ENCODE assay signal across 8 cellular contexts in genomic region chr9:120875954-120876841, GRCh38. TPM values are rescaled to one million over a fixed set of nuclear protein-coding genes. Genes with fewer than 3 reads are reported as not detected.
DNase-seq lines count a peak whose midpoint lies in the region; TF ChIP-seq lines count a peak whose summit lies in the region.

No MANE protein-coding gene starts in this region.

- WGBS in H9 (ENCODE audit: extremely low coverage, insufficient read length, low lambda C conversion rate), result no CpG with 5 or more reads among the region's 65 CpGs
- 4% methylated on average over 55 to 65 of the region's 65 CpGs for WGBS in ovary, 3 donors
- WGBS in thyroid gland, 2 donors, result 2 to 3% methylated on average over 38 to 40 of the region's 65 CpGs

- no peaks in the 10 kb centered on the region for H3K9me3 ChIP-seq in H9 (ENCODE audit: control insufficient read depth, low read depth, low read length)
- no peaks in the 10 kb centered on the region for H3K9me3 ChIP-seq in ovary
- H3K9me3 ChIP-seq in thyroid gland, result no peaks in the 10 kb centered on the region

- no peak overlapping the region for H3K23ac ChIP-seq in H9 (ENCODE audit: insufficient read length, low read depth, low read length)

- no peak overlapping the region for H4K5ac ChIP-seq in H9 (ENCODE audit: insufficient read length, low read depth, low read length)

- intact Hi-C loops in head of caudate nucleus (cut with DNase I), result loop anchor here (5.0 kb wide), 1 partner anchor 61 kb away; no protein-coding TSS in a partner anchor
- intact Hi-C loops in ovary (cut with DNase I), result loop anchor here in 3 of 4 donors (5.0 to 10.0 kb wide), 4 partner anchors 46 to 189 kb away; no protein-coding TSS in a partner anchor
- intact Hi-C loops in thyroid gland (cut with DNase I), result loop anchor here (5.0 kb wide), 1 partner anchor 61 kb away; no protein-coding TSS in a partner anchor

- H4K91ac ChIP-seq in H9 (ENCODE audit: insufficient read length, low read depth, low read length), result no peak overlapping the region

- H3K23me2 ChIP-seq in H9 (ENCODE audit: insufficient read length, low read depth, low read length, poor library complexity, severe bottlenecking), result peaks cover 5% of the 10 kb centered on the region

- H3K27me3 ChIP-seq in H9 (ENCODE audit: insufficient read depth, low read length) (peaks cover 2% of the 10 kb centered on the region; the same call in 1 of the 2 replicates), ovary (no peaks in the 10 kb centered on the region), thyroid gland (no peaks in the 10 kb centered on the region)

- no peak overlapping the region for H2BK12ac ChIP-seq in H9 (ENCODE audit: insufficient read length, low read depth, low read length)

- no peak overlapping the region for H3K4ac ChIP-seq in H9 (ENCODE audit: low read depth, low read length)

- H3T11ph ChIP-seq in H9 (ENCODE audit: low read length), result no peak overlapping the region

- no peak overlapping the region for H4K8ac ChIP-seq in H9 (replicated peaks; ENCODE audit: insufficient read length, low read depth, low read length)

- no peaks in the 10 kb centered on the region; a peak in 1 of 5 replicates for H3K9me3 Mint-ChIP-seq in H9
- no peaks in the 10 kb centered on the region for H3K9me3 Mint-ChIP-seq in activated naive CD4-positive, alpha-beta T cell treated with anti-CD3 and anti-CD28 coated beads, Interleukin-2, amount 50 U/mL, for 24 hours

- TF ChIP-seq POLR2A in ovary (IDR thresholded peaks at IDR 0.05) (peak; percentile 33), thyroid gland (IDR thresholded peaks at IDR 0.05) (no peak)

- H3K9ac ChIP-seq in H9 (ENCODE audit: extremely low read depth, insufficient read length, low read length), result peak overlapping the region; percentile 4

- no peak overlapping the region for H2AFZ ChIP-seq in H9 (ENCODE audit: low read length)

- peaks cover 1 to 32% (median 20%) of the 10 kb centered on the region in 3 experiments; a peak in 6 of 7 replicates for H3K36me3 Mint-ChIP-seq in H9 (ENCODE audit: insufficient read depth in 1 of 3, low read depth in 3 of 3)
- peaks cover 17% of the 10 kb centered on the region for H3K36me3 Mint-ChIP-seq in activated naive CD4-positive, alpha-beta T cell treated with anti-CD3 and anti-CD28 coated beads, Interleukin-2, amount 50 U/mL, for 24 hours

- H4K20me1 ChIP-seq in H9 (ENCODE audit: control insufficient read depth, insufficient read depth, insufficient read length), result no peaks in the 10 kb centered on the region

- H3K27ac Mint-ChIP-seq in H9, result peak overlapping the region in 2 of 3 experiments; percentile 46 to 77; a peak in 4 of 7 replicates
- peak overlapping the region; percentile 82 for H3K27ac Mint-ChIP-seq in activated naive CD4-positive, alpha-beta T cell treated with anti-CD3 and anti-CD28 coated beads, Interleukin-2, amount 50 U/mL, for 24 hours

- no peak overlapping the region for H2BK5ac ChIP-seq in H9 (ENCODE audit: insufficient read length, low read length)

- peak overlapping the region; percentile 55 for H3K14ac ChIP-seq in H9 (ENCODE audit: insufficient read depth, low read length)

- H3K27ac ChIP-seq in H9 (ENCODE audit: insufficient read length, low read depth, low read length) (no peak overlapping the region), ovary (peak overlapping the region; percentile 97 to 99), thyroid gland (peak overlapping the region; percentile 87 to 92 (median 88))

- TF ChIP-seq EP300 in ovary (IDR thresholded peaks at IDR 0.05), result no peak

- H2BK20ac ChIP-seq in H9 (ENCODE audit: low read depth, low read length, poor library complexity, severe bottlenecking), result no peak overlapping the region

- H3K36me3 ChIP-seq in ovary (no peaks in the 10 kb centered on the region), thyroid gland (no peaks in the 10 kb centered on the region)

- H3K4me1 Mint-ChIP-seq in H9, result peaks cover 60 to 61% of the 10 kb centered on the region in 2 experiments
- H3K4me1 Mint-ChIP-seq in activated naive CD4-positive, alpha-beta T cell treated with anti-CD3 and anti-CD28 coated beads, Interleukin-2, amount 50 U/mL, for 24 hours, result peaks cover 77% of the 10 kb centered on the region

- H3K18ac ChIP-seq in H9 (ENCODE audit: insufficient read length, low read depth, low read length), result peak overlapping the region; percentile 70

- H2BK120ac ChIP-seq in H9 (ENCODE audit: low read depth, low read length, poor library complexity, severe bottlenecking), result no peak overlapping the region

- H3K4me2 ChIP-seq in H9 (ENCODE audit: insufficient read depth, insufficient read length, low read length), result peak overlapping the region; percentile 67

- DNase-seq in GF-D8 (lab: John Stamatoyannopoulos, UW) (peak; percentile 85), H9 (peak; percentile 83), M059J (ENCODE audit: low read depth) (peak; percentile 97), SK-N-DZ (ENCODE audit: low spot score) (peak; percentile 82), head of caudate nucleus (peak; percentile 74 to 96 (median 86)), ovary (peak; percentile 85 to 90 (median 88)), thyroid gland (peak; percentile 57 to 60)

- H3K56ac ChIP-seq in H9 (ENCODE audit: insufficient read length, low read depth, low read length), result no peak overlapping the region

- peak overlapping the region; percentile 76 to 79 for H3K4me3 Mint-ChIP-seq in H9
- H3K4me3 Mint-ChIP-seq in activated naive CD4-positive, alpha-beta T cell treated with anti-CD3 and anti-CD28 coated beads, Interleukin-2, amount 50 U/mL, for 24 hours, result peak overlapping the region; percentile 82

- H2AK5ac ChIP-seq in H9 (ENCODE audit: insufficient read length, low read length), result no peak overlapping the region

- H3K79me2 ChIP-seq in H9 (ENCODE audit: insufficient read depth, low read length), result no peaks in the 10 kb centered on the region

- H3K4me3 ChIP-seq in ovary (peak overlapping the region; percentile 52), thyroid gland (replicated peaks in 1 of 3) (peak overlapping the region; percentile 44 to 76 (median 59))

- peaks cover 8% of the 10 kb centered on the region for H3K27me3 Mint-ChIP-seq in H9 (ENCODE audit: low read depth)
- no peaks in the 10 kb centered on the region for H3K27me3 Mint-ChIP-seq in activated naive CD4-positive, alpha-beta T cell treated with anti-CD3 and anti-CD28 coated beads, Interleukin-2, amount 50 U/mL, for 24 hours

- H2BK15ac ChIP-seq in H9 (ENCODE audit: low read depth, low read length), result no peak overlapping the region

- H3K4me1 ChIP-seq in H9 (ENCODE audit: insufficient read depth, low read length) (peaks cover 10% of the 10 kb centered on the region), ovary (ENCODE audit: insufficient read depth) (no peaks in the 10 kb centered on the region), thyroid gland (peaks cover 5 to 6% of the 10 kb centered on the region in 2 donors)

- no peaks in the 10 kb centered on the region for H3K79me1 ChIP-seq in H9 (ENCODE audit: insufficient read depth, low read depth, low read length, poor library complexity, severe bottlenecking)

- TF ChIP-seq CTCF in H9 (conservative IDR thresholded peaks at IDR 0.05), result peak; percentile 28; the same call in 1 of the 3 replicates
- TF ChIP-seq CTCF in ovary (IDR thresholded peaks at IDR 0.05), result peak in 2 of 3 donors; percentile 7 to 14
- TF ChIP-seq CTCF in thyroid gland (IDR thresholded peaks at IDR 0.05), result no peak

RNA-seq across cellular contexts. Expression of gene PHF19, which starts 0.8 kb away (rescaled TPM):
- total RNA-seq in H9 (2021), result 66.7 and 66.8 TPM in 2 replicates
- total RNA-seq in M059J (2014; rRNA removed; shearing (Covaris generic)), result 41.5 and 62.8 TPM in 2 replicates
- 26.9 and 29.8 TPM in 2 replicates for polyA plus RNA-seq in SK-N-DZ (2014; cell fraction: cytosol; rRNA removed)
- polyA plus RNA-seq in SK-N-DZ (2014; cell fraction: nucleus; rRNA removed), result 66.0 and 92.0 TPM in 2 replicates
- total RNA-seq in ovary, result 10 to 100 TPM; 16.8 to 56.0 (median 42.8) TPM
- polyA plus RNA-seq in ovary, result 10 to 100 TPM; 24.1 to 26.6 TPM
- 10 to 100 TPM; 10.8 to 24.1 (median 13.1) TPM for total RNA-seq in thyroid gland

RNA-seq across cellular contexts. Expression of gene PSMD5, which starts 33.5 kb away (rescaled TPM):
- 64.9 and 68.9 TPM in 2 replicates for total RNA-seq in H9 (2021)
- 58.3 and 61.6 TPM in 2 replicates for total RNA-seq in M059J (2014; rRNA removed; shearing (Covaris generic))
- 9.0 and 10.6 TPM in 2 replicates for polyA plus RNA-seq in SK-N-DZ (2014; cell fraction: cytosol; rRNA removed)
- 6.4 and 7.2 TPM in 2 replicates for polyA plus RNA-seq in SK-N-DZ (2014; cell fraction: nucleus; rRNA removed)
- total RNA-seq in ovary, result 10 to 100 TPM; 22.4 to 49.2 (median 39.5) TPM
- polyA plus RNA-seq in ovary, result 10 to 100 TPM; 13.4 to 36.9 TPM
- 10 to 100 TPM; 34.8 to 38.6 (median 36.5) TPM for total RNA-seq in thyroid gland

RNA-seq across cellular contexts. Expression of gene TRAF1, which starts 50.4 kb away (rescaled TPM):
- total RNA-seq in H9 (2021) (1.4 and 1.5 TPM in 2 replicates), ovary (1 to 10 TPM; 4.1 to 9.4 (median 5.5) TPM), thyroid gland (1 to 10 TPM; 5.7 to 7.8 (median 6.6) TPM)
- total RNA-seq in M059J (2014; rRNA removed; shearing (Covaris generic)), result 4.9 and 5.7 TPM in 2 replicates
- 0.73 and 0.99 TPM in 2 replicates for polyA plus RNA-seq in SK-N-DZ (2014; cell fraction: cytosol; rRNA removed)
- polyA plus RNA-seq in SK-N-DZ (2014; cell fraction: nucleus; rRNA removed), result 2.5 and 4.3 TPM in 2 replicates
- polyA plus RNA-seq in ovary, result 1 to 10 TPM; 4.4 to 6.2 TPM

Comparison
In these comparisons a context has a peak if more than half of its experiments do, and no peak if none do; other contexts are left out.
1. CTCF ChIP-seq: peak in H9 (single experiment) and ovary (2 of 3); none in thyroid gland (0 of 6).
2. Peak in every context shown above with its lines, with median percentiles within 50 percentile points of each other: DNase-seq.